ENCODE assay signal across 13 cellular contexts in genomic region chr6:112683926-112684325, GRCh38.
A peak's percentile ranks its signal among the peaks of the same experiment; 100 is the strongest.
DNase-seq lines count a peak whose midpoint lies in the region; ATAC-seq and TF ChIP-seq lines count a peak whose summit lies in the region.
"Had no signal": no experiment of that assay in that cellular context is flagged by ENCODE, and none has a peak within 500 bp of the region (broad histone marks: within the 10 kb centered on the region; RNA-seq: fewer than 3 reads in every experiment).

No MANE protein-coding gene starts in this region.

- peaks cover 4% of the 10 kb centered on the region for H3K4me1 Mint-ChIP-seq in activated T-cell treated with anti-CD3 and anti-CD28 coated beads, Interleukin-2, amount 50 U/mL, for 24 hours (ENCODE audit: low read depth)

- H3K36me3 Mint-ChIP-seq in activated T-cell treated with anti-CD3 and anti-CD28 coated beads, Interleukin-2, amount 50 U/mL, for 24 hours (ENCODE audit: low read depth): no peaks in the 10 kb centered on the region

- no peaks in the 10 kb centered on the region for H4K20me1 ChIP-seq in osteoblast (ENCODE audit: insufficient read depth, low read length)

- H2AFZ ChIP-seq in osteoblast (ENCODE audit: low read length): no peak overlapping the region

- H3K79me2 ChIP-seq in osteoblast (ENCODE audit: insufficient read depth, low read length): no peaks in the 10 kb centered on the region

- H3K4me1 ChIP-seq in osteoblast (ENCODE audit: insufficient read depth, low read length): peaks cover 21% of the 10 kb centered on the region

- no peaks in the 10 kb centered on the region for H3K27me3 ChIP-seq in osteoblast (ENCODE audit: insufficient read depth, low read length)

- TF ChIP-seq CTCF in osteoblast (IDR thresholded peaks at IDR 0.05; ENCODE audit: extremely low read depth, low read depth, low read length): no peak

- H3K27me3 Mint-ChIP-seq in activated T-cell treated with anti-CD3 and anti-CD28 coated beads, Interleukin-2, amount 50 U/mL, for 24 hours: no peaks in the 10 kb centered on the region

- H3K4me3 ChIP-seq in osteoblast (ENCODE audit: insufficient read depth, low read length): no peak overlapping the region
- H3K4me3 ChIP-seq: dorsolateral prefrontal cortex had no signal

- DNase-seq in GM04503 (ENCODE audit: low read depth) (peak; percentile 79), RPMI7951 (ENCODE audit: low read depth) (peak; percentile 36), osteoblast (ENCODE audit: insufficient read length, low spot score, missing footprints) (peak; percentile 44), dermis blood vessel endothelial cell (no peak), NCI-H82 (lab: John Stamatoyannopoulos, UW) (no peak)
- no peak for DNase-seq in activated T-cell treated with anti-CD3 and anti-CD28 coated beads, Interleukin-2, amount 50 U/mL, for 24 hours
- DNase-seq: activated naive CD4-positive, alpha-beta T cell treated with anti-CD3 and anti-CD28 coated beads, Interleukin-2, amount 50 U/mL, for 16 hours; dorsolateral prefrontal cortex; MM.1S; NCI-H345; T1000 had no signal

- no peak overlapping the region for H3K4me3 Mint-ChIP-seq in activated T-cell treated with anti-CD3 and anti-CD28 coated beads, Interleukin-2, amount 50 U/mL, for 24 hours

- peak overlapping the region; percentile 11 for H3K4me2 ChIP-seq in osteoblast (ENCODE audit: insufficient read depth, low read length)

- H3K27ac Mint-ChIP-seq in activated T-cell treated with anti-CD3 and anti-CD28 coated beads, Interleukin-2, amount 50 U/mL, for 24 hours: no peak overlapping the region

- no peaks in the 10 kb centered on the region for H3K36me3 ChIP-seq in osteoblast (ENCODE audit: insufficient read depth, low read length)

- H3K9me3 Mint-ChIP-seq in activated T-cell treated with anti-CD3 and anti-CD28 coated beads, Interleukin-2, amount 50 U/mL, for 24 hours: no peaks in the 10 kb centered on the region

- ATAC-seq in esophagus mucosa (peak; percentile 67), GM21576 (IDR thresholded peaks at IDR 0.05; ENCODE audit: unreplicated experiment) (no peak)

- H3K27ac ChIP-seq in osteoblast (ENCODE audit: low read depth, low read length): peak overlapping the region; percentile 55
- H3K27ac ChIP-seq: dorsolateral prefrontal cortex had no signal

- H3K9me3 ChIP-seq in osteoblast (ENCODE audit: low read depth, low read length): no peaks in the 10 kb centered on the region

Comparison
In these comparisons a context has a peak if more than half of its experiments do, and no peak if none do; other contexts are left out.
1. DNase-seq: peak in GM04503 (single experiment), RPMI7951 (single experiment) and osteoblast (single experiment); none in dermis blood vessel endothelial cell (single experiment), activated T-cell treated with anti-CD3 and anti-CD28 coated beads, Interleukin-2, amount 50 U/mL, for 24 hours (single experiment) and NCI-H82 (single experiment).